ENCODE assay signal across 20 cellular contexts in the genomic region with DNA sequence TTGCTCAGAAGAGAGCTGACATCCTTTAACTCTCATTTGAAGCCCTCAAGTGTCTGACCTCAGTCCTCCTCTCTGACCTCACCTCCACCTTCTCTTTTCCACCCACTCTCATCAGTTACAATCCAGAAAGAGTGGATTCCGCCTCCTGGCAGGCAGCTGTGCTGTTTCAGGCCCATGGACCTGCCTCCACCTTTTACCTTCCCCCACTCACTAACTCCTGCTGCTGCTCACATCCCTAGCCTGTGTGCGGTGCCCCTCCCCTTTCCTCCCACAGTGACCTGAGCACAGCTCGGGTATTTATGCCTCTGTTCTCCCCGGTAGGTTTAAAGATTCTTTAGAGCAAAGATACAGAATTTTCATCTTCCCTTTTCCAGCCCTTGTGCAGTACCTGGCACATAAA.
A peak's percentile ranks its signal among the peaks of the same experiment; 100 is the strongest.
DNase-seq lines count a peak whose midpoint lies in the region; ATAC-seq and TF ChIP-seq lines count a peak whose summit lies in the region.
"Had no signal": no experiment of that assay in that cellular context is flagged by ENCODE, and none has a peak within 500 bp of the region (broad histone marks: within the 10 kb centered on the region; RNA-seq: fewer than 3 reads in every experiment).

No MANE protein-coding gene starts in this region.

- no peak for ATAC-seq in GM18502 (IDR thresholded peaks at IDR 0.05; ENCODE audit: poor library complexity, unreplicated experiment)
- ATAC-seq: effector memory CD8-positive, alpha-beta T cell had no signal

- POLR2A ChIA-PET in MCF 10A (lab: Yijun Ruan, JAX): interaction anchor here (1.2 kb wide), 1 partner anchor 8 kb away, joined by 3 read pairs; no protein-coding TSS in a partner anchor

- in situ Hi-C loops in G401 (cut with HindIII; ENCODE audit: low sequenced_read_pairs): no loop called here

- CTCF ChIA-PET in MCF 10A (lab: Yijun Ruan, JAX): interaction anchor here (0.6 to 1.0 kb wide), 2 partner anchors 8 to 724 kb away, joined by 3 to 4 read pairs; no protein-coding TSS in a partner anchor

- DNase-seq in stimulated activated CD4-positive, alpha-beta T cell treated with anti-CD3 and anti-CD28 coated beads, Interleukin-12 subunit alpha, Interleukin-12 subunit beta, amount 100 ng/mL, for 4 hours: peak; percentile 4
- DNase-seq in stimulated activated CD4-positive, alpha-beta T cell treated with anti-CD3 and anti-CD28 coated beads, Interleukin-4, amount 100 ng/mL, for 24 hours: no peak
- peak; percentile 65 for DNase-seq in NCI-H69 (lab: John Stamatoyannopoulos, UW)
- DNase-seq in iPS-NIHi7 (ENCODE audit: extremely low spot score): peak; percentile 74
- no peak for DNase-seq in type B pancreatic cell (ENCODE audit: extremely low spot score, unreplicated experiment)
- no peak for DNase-seq in MCF 10A (ENCODE audit: unreplicated experiment)
- no peak for DNase-seq in G401 (ENCODE audit: low spot score)
- DNase-seq: Calu3; cerebellar nuclear complex; effector memory CD8-positive, alpha-beta T cell; GF-D8; GOT3; hippocampal formation; NCI-H226; small intestine; stimulated activated naive CD4-positive, alpha-beta T cell; T-cell; transverse colon had no signal

- TF ChIP-seq CTCF in type B pancreatic cell (conservative IDR thresholded peaks at IDR 0.05): no peak
- no peak for TF ChIP-seq CTCF in MCF 10A (IDR thresholded peaks at IDR 0.05; ENCODE audit: unreplicated experiment)

- H3K9me3 Mint-ChIP-seq in type B pancreatic cell (no peaks in the 10 kb centered on the region), MCF 10A (ENCODE audit: unreplicated experiment) (no peaks in the 10 kb centered on the region)
- H3K9me3 Mint-ChIP-seq: effector memory CD8-positive, alpha-beta T cell; T-cell had no signal

- H3K27ac Mint-ChIP-seq in type B pancreatic cell (peak overlapping the region; percentile 4), MCF 10A (ENCODE audit: low read depth, unreplicated experiment) (no peak overlapping the region)
- H3K27ac Mint-ChIP-seq: B cell; effector memory CD8-positive, alpha-beta T cell; T-cell had no signal

- H3K27me3 Mint-ChIP-seq in type B pancreatic cell (no peaks in the 10 kb centered on the region), MCF 10A (ENCODE audit: insufficient read depth, unreplicated experiment) (no peaks in the 10 kb centered on the region)
- H3K27me3 Mint-ChIP-seq: B cell; effector memory CD8-positive, alpha-beta T cell; T-cell had no signal

- H3K36me3 Mint-ChIP-seq in type B pancreatic cell (peaks cover 10% of the 10 kb centered on the region), MCF 10A (ENCODE audit: insufficient read depth, unreplicated experiment) (no peaks in the 10 kb centered on the region)
- H3K36me3 Mint-ChIP-seq: T-cell had no signal

- H3K4me1 Mint-ChIP-seq in type B pancreatic cell (ENCODE audit: unreplicated experiment) (peaks cover 12% of the 10 kb centered on the region), MCF 10A (ENCODE audit: insufficient read depth, unreplicated experiment) (no peaks in the 10 kb centered on the region)
- H3K4me1 Mint-ChIP-seq: B cell had no signal

- no TSS peak for BruUV-seq in MCF 10A (replicated peaks; lab: Mats Ljungman, UMichigan)

- H3K4me3 Mint-ChIP-seq in type B pancreatic cell (no peak overlapping the region), MCF 10A (ENCODE audit: unreplicated experiment) (no peak overlapping the region)
- H3K4me3 Mint-ChIP-seq: B cell; effector memory CD8-positive, alpha-beta T cell had no signal

- intact Hi-C loops in MCF 10A (cut with micrococcal nuclease): no loop called here

Comparison
In these comparisons a context has a peak if more than half of its experiments do, and no peak if none do; other contexts are left out.
1. DNase-seq: peak in stimulated activated CD4-positive, alpha-beta T cell treated with anti-CD3 and anti-CD28 coated beads, Interleukin-12 subunit alpha, Interleukin-12 subunit beta, amount 100 ng/mL, for 4 hours (single experiment), NCI-H69 (single experiment) and iPS-NIHi7 (single experiment); none in stimulated activated CD4-positive, alpha-beta T cell treated with anti-CD3 and anti-CD28 coated beads, Interleukin-4, amount 100 ng/mL, for 24 hours (single experiment), type B pancreatic cell (single experiment), MCF 10A (single experiment) and G401 (single experiment).